39 cellular contexts compared by ENCODE assay signal in the genomic region with DNA sequence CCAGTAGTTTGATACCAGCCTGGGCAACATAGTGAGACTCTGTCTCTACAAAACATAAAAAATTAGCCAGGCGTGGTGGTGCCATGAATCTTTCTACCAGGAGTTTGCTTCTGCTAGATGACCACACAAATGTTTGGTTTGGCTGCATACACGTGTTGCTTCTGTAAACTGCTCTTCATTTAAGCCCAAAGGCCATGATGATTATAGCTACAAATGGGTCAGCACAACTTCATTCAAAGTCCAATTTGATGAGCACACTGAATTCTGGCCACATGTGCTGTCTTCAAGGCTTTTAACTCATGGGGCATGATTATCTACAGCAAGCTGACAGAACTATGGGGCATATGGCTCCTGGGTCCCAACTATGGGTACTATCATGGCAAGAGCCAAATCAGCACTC. TPM values are rescaled to one million over a fixed set of nuclear protein-coding genes. Genes with fewer than 3 reads are reported as not detected.
DNase-seq lines count a peak whose midpoint lies in the region; ATAC-seq, FAIRE-seq and TF ChIP-seq lines count a peak whose summit lies in the region.
"Had no signal": no experiment of that assay in that cellular context is flagged by ENCODE, and none has a peak within 500 bp of the region (broad histone marks: within the 10 kb centered on the region; RNA-seq: fewer than 3 reads in every experiment).

No MANE protein-coding gene starts in this region.

- H3K79me2 ChIP-seq in HepG2 (ENCODE audit: insufficient read depth, low read length) = no peaks in the 10 kb centered on the region

- TF ChIP-seq EP300 in HepG2 (IDR thresholded peaks at IDR 0.05; ENCODE audit: low read depth in 2 of 2, low read length in 2 of 2) (no peak), HepG2 (CRISPR knock-in tag; IDR thresholded peaks at IDR 0.05; ENCODE audit: borderline replicate concordance) (no peak)

- no peaks in the 10 kb centered on the region for H4K20me1 ChIP-seq in HepG2 (ENCODE audit: insufficient read depth, low read length)
- H4K20me1 ChIP-seq: BLaER1; BLaER1 treated with 17β-estradiol and CSF1 and Interleukin-3, amounts not matched to agents 10 nM and 100 nM had no signal

- no peaks in the 10 kb centered on the region for H3K36me3 ChIP-seq in liver (ENCODE audit: control insufficient read depth in 4 of 4, insufficient read depth in 3 of 4, low read depth in 1 of 4, low read length in 3 of 4)
- no peaks in the 10 kb centered on the region for H3K36me3 ChIP-seq in HepG2 (replicated peaks in 1 of 2; ENCODE audit: control insufficient read depth in 1 of 2, insufficient read depth in 2 of 2, low read length in 2 of 2)
- no peaks in the 10 kb centered on the region for H3K36me3 ChIP-seq in right lobe of liver
- H3K36me3 ChIP-seq: BE2C; BLaER1; BLaER1 treated with 17β-estradiol and CSF1 and Interleukin-3, amounts not matched to agents 10 nM and 100 nM had no signal

- WGBS in liver = 37% methylated on average over 2 of the region's 2 CpGs
- WGBS in HepG2 (ENCODE audit: low lambda C conversion rate) = 60% methylated on average over 1 of the region's 2 CpGs
- 38% methylated on average over 1 of the region's 2 CpGs for WGBS in right lobe of liver (ENCODE audit: insufficient coverage, low coverage, low lambda C conversion rate, missing lambda C conversion rate)

- POLR2A ChIA-PET in HepG2 (lab: Yijun Ruan, JAX) = no interaction called here

- H3K36me3 Mint-ChIP-seq in activated naive CD4-positive, alpha-beta T cell treated with anti-CD3 and anti-CD28 coated beads, Interleukin-2, amount 10 ng/mL, durations not matched to agents 7 days and 5 days = no peaks in the 10 kb centered on the region
- H3K36me3 Mint-ChIP-seq: CD14-positive monocyte; CD4-positive, alpha-beta memory T cell; CD8-positive, alpha-beta T cell had no signal

- TF ChIP-seq CTCF in liver (IDR thresholded peaks at IDR 0.05; ENCODE audit: low read depth, low read length, missing input control) = no peak
- TF ChIP-seq CTCF in HepG2 (CRISPR knock-in tag; IDR thresholded peaks at IDR 0.05) = no peak
- no peak for TF ChIP-seq CTCF in right lobe of liver (IDR thresholded peaks at IDR 0.05)

- H3K27ac Mint-ChIP-seq in activated naive CD4-positive, alpha-beta T cell treated with anti-CD3 and anti-CD28 coated beads, Interleukin-2, amount 10 ng/mL, durations not matched to agents 7 days and 5 days = no peak overlapping the region
- H3K27ac Mint-ChIP-seq: B cell; CD4-positive, alpha-beta memory T cell; CD4-positive, alpha-beta T cell; CD4-positive, CD25-positive, alpha-beta regulatory T cell; CD8-positive, alpha-beta memory T cell; CD8-positive, alpha-beta T cell had no signal

- H3K9ac ChIP-seq in liver (ENCODE audit: low read depth in 1 of 2, low read length in 2 of 2) (no peak overlapping the region), HepG2 (ENCODE audit: insufficient read depth, low read depth, low read length) (no peak overlapping the region)
- H3K9ac ChIP-seq: BLaER1; BLaER1 treated with 17β-estradiol and CSF1 and Interleukin-3, amounts not matched to agents 10 nM and 100 nM had no signal

- peak in 1 of 2 donors; percentile 15 for TF ChIP-seq RAD21 in liver (IDR thresholded peaks at IDR 0.05)
- TF ChIP-seq RAD21 in HepG2 (CRISPR knock-in tag; IDR thresholded peaks at IDR 0.05) = no peak

- peaks cover 0 to 11% (median 5%) of the 10 kb centered on the region in 4 donors for H3K4me1 ChIP-seq in liver (ENCODE audit: control insufficient read depth in 4 of 4, insufficient read depth in 4 of 4, low read length in 3 of 4)
- peaks cover 4% of the 10 kb centered on the region; the same call in 1 of the 2 replicates for H3K4me1 ChIP-seq in HepG2 (ENCODE audit: insufficient read depth, low read length)
- peaks cover 0 to 4% (median 0%) of the 10 kb centered on the region in 4 donors for H3K4me1 ChIP-seq in right lobe of liver
- H3K4me1 ChIP-seq: A549; BE2C; BLaER1; BLaER1 treated with 17β-estradiol and CSF1 and Interleukin-3, amounts not matched to agents 10 nM and 100 nM; Caco-2 had no signal

- no peak for ATAC-seq in HepG2
- peak; percentile 97 for ATAC-seq in left lobe of liver
- peak; percentile 89 to 93 (median 92) for ATAC-seq in right lobe of liver
- ATAC-seq: A549; CD8-positive, alpha-beta T cell had no signal

- H3K4me3 Mint-ChIP-seq in activated naive CD4-positive, alpha-beta T cell treated with anti-CD3 and anti-CD28 coated beads, Interleukin-2, amount 10 ng/mL, durations not matched to agents 7 days and 5 days = no peak overlapping the region
- H3K4me3 Mint-ChIP-seq: B cell; CD14-positive monocyte; CD4-positive, alpha-beta memory T cell; CD4-positive, alpha-beta T cell; CD4-positive, CD25-positive, alpha-beta regulatory T cell; CD8-positive, alpha-beta memory T cell; CD8-positive, alpha-beta T cell had no signal

- H3K27ac ChIP-seq in liver (ENCODE audit: low read depth in 1 of 2, low read length in 2 of 2) (peak overlapping the region in 1 of 2 donors; percentile 22), HepG2 (ENCODE audit: extremely low read length, insufficient read depth, low read length) (no peak overlapping the region), right lobe of liver (no peak overlapping the region)
- H3K27ac ChIP-seq: 22Rv1; A549; BLaER1; BLaER1 treated with 17β-estradiol and CSF1 and Interleukin-3, amounts not matched to agents 10 nM and 100 nM; C4-2B had no signal

- no peak overlapping the region for H2AFZ ChIP-seq in HepG2 (ENCODE audit: low read length)

- intact Hi-C loops in HepG2 (cut with micrococcal nuclease; ENCODE audit: unreplicated experiment) (no loop called here), right lobe of liver (cut with DNase I) (no loop called here)

- DNase-seq in HepG2 (ENCODE audit: low spot score) (no peak), left lobe of liver (ENCODE audit: low spot score) (peak; percentile 54), right lobe of liver (peak in 1 of 3 donors; percentile 54), dedifferentiated amniotic fluid mesenchymal stem cell (ENCODE audit: extremely low spot score) (no peak)
- no peak for DNase-seq in activated naive CD4-positive, alpha-beta T cell treated with anti-CD3 and anti-CD28 coated beads, Interleukin-2, amount 10 ng/mL, durations not matched to agents 7 days and 5 days
- DNase-seq: 8988T; ACHN; AML-193; BE2C; C1 segment of cervical spinal cord; Caco-2; Calu3; CD4-positive, alpha-beta memory T cell; CD4-positive, alpha-beta T cell; CD4-positive, CD25-positive, alpha-beta regulatory T cell; CD8-positive, alpha-beta memory T cell; CD8-positive, alpha-beta T cell; COR-L47; DMS 273 treated with DMSO at 0.1 percent for 48 hours; DMS153; DMS53; DMS79; DMS79 treated with DMSO at 0.1 percent for 48 hours; DND-41; EL had no signal

- H3K4me3 ChIP-seq in liver (ENCODE audit: low read depth in 1 of 3, low read length in 3 of 3) (no peak overlapping the region), HepG2 (replicated peaks in 1 of 3; ENCODE audit: insufficient read depth in 1 of 3, low read depth in 2 of 3, low read length in 3 of 3) (no peak overlapping the region), right lobe of liver (no peak overlapping the region)
- H3K4me3 ChIP-seq: A549; BLaER1; BLaER1 treated with 17β-estradiol and CSF1 and Interleukin-3, amounts not matched to agents 10 nM and 100 nM had no signal

- no peak overlapping the region for H3K4me2 ChIP-seq in HepG2 (ENCODE audit: low read depth, low read length)
- H3K4me2 ChIP-seq: A549; BLaER1; BLaER1 treated with 17β-estradiol and CSF1 and Interleukin-3, amounts not matched to agents 10 nM and 100 nM had no signal

- in situ Hi-C loops in HepG2 (cut with HindIII; ENCODE audit: extremely low pct_ligation_motif_present, low pct_unique_long_range_greater_than_20kb) = no loop called here

- no TSS peak for BruUV-seq in HepG2 (replicated peaks; lab: Mats Ljungman, UMichigan)

- no peak for FAIRE-seq in HepG2 (lab: Jason Lieb, UNC)
- FAIRE-seq: A204.1, A549, D721Med had no signal

- no peaks in the 10 kb centered on the region for H3K4me1 Mint-ChIP-seq in activated naive CD4-positive, alpha-beta T cell treated with anti-CD3 and anti-CD28 coated beads, Interleukin-2, amount 10 ng/mL, durations not matched to agents 7 days and 5 days
- H3K4me1 Mint-ChIP-seq: B cell; CD14-positive monocyte; CD4-positive, alpha-beta memory T cell; CD8-positive, alpha-beta memory T cell had no signal

- TF ChIP-seq POLR2A in HepG2 (IDR thresholded peaks at IDR 0.05; ENCODE audit: insufficient read depth in 1 of 2, low read depth in 2 of 2, low read length in 2 of 2) (no peak), right lobe of liver (IDR thresholded peaks at IDR 0.05) (no peak)

- H3K27me3 ChIP-seq in liver (ENCODE audit: control insufficient read depth in 4 of 4, insufficient read depth in 4 of 4, low read length in 3 of 4) (no peaks in the 10 kb centered on the region), HepG2 (ENCODE audit: control insufficient read depth in 1 of 2, insufficient read depth in 2 of 2, low read length in 2 of 2) (peaks cover 0 to 4% of the 10 kb centered on the region in 2 experiments; a peak in 2 of 5 replicates), right lobe of liver (no peaks in the 10 kb centered on the region)
- H3K27me3 ChIP-seq: BLaER1; BLaER1 treated with 17β-estradiol and CSF1 and Interleukin-3, amounts not matched to agents 10 nM and 100 nM had no signal

- no peaks in the 10 kb centered on the region for H3K9me3 Mint-ChIP-seq in activated naive CD4-positive, alpha-beta T cell treated with anti-CD3 and anti-CD28 coated beads, Interleukin-2, amount 10 ng/mL, durations not matched to agents 7 days and 5 days
- H3K9me3 Mint-ChIP-seq: CD8-positive, alpha-beta T cell had no signal

- no peaks in the 10 kb centered on the region for H3K27me3 Mint-ChIP-seq in activated naive CD4-positive, alpha-beta T cell treated with anti-CD3 and anti-CD28 coated beads, Interleukin-2, amount 10 ng/mL, durations not matched to agents 7 days and 5 days

- CTCF ChIA-PET in HepG2 (lab: Yijun Ruan, JAX; ENCODE audit: low intra/inter-chr PET ratio, low total read pairs) = no interaction called here
- CTCF ChIA-PET in activated naive CD4-positive, alpha-beta T cell treated with anti-CD3 and anti-CD28 coated beads, Interleukin-2, amount 10 ng/mL, durations not matched to agents 7 days and 5 days (lab: Charles Lee) = no interaction called here

- no peaks in the 10 kb centered on the region for H3K9me3 ChIP-seq in liver (ENCODE audit: control insufficient read depth in 4 of 4, low read length in 3 of 4)
- H3K9me3 ChIP-seq in HepG2 (ENCODE audit: low read length) = no peaks in the 10 kb centered on the region
- no peaks in the 10 kb centered on the region for H3K9me3 ChIP-seq in right lobe of liver
- H3K9me3 ChIP-seq: A549, BE2C, BLaER1 had no signal

RNA-seq across cellular contexts. Expression of gene DCT, which starts 46.3 kb away (rescaled TPM):
- under 1 TPM; 0.08 to 0.19 TPM for total RNA-seq in liver
- polyA plus RNA-seq in liver = not detected
- total RNA-seq in HepG2 (2016; rRNA removed; fragmentation: Illumina TruSeq; extraction: Trizol) = not detected in 2 replicates
- not detected in 2 replicates for total RNA-seq in HepG2 (2016; cell fraction: cytosol; rRNA removed; fragmentation: Illumina TruSeq; extraction: Trizol; ENCODE audit: low read depth)
- not detected in 2 replicates for total RNA-seq in HepG2 (2016; cell fraction: insoluble cytoplasmic fraction; rRNA removed; fragmentation: Illumina TruSeq; extraction: Trizol)
- not detected in 2 replicates for total RNA-seq in HepG2 (2016; cell fraction: membrane; rRNA removed; fragmentation: Illumina TruSeq; extraction: Trizol)
- total RNA-seq in HepG2 (2016; cell fraction: nucleus; rRNA removed; fragmentation: Illumina TruSeq; extraction: Trizol) = not detected in 2 replicates
- polyA plus RNA-seq in HepG2 (2011; rRNA removed) = not detected in 2 replicates
- 0.01 TPM in 1 of 2 replicates, not detected in the other for polyA plus RNA-seq in HepG2 (2011; cell fraction: cytosol; rRNA removed)
- 0.03 TPM in 1 of 2 replicates, not detected in the other for polyA plus RNA-seq in HepG2 (2011; cell fraction: nucleus; rRNA removed)
- polyA plus RNA-seq in HepG2 (2012) = not detected in 2 replicates
- polyA plus RNA-seq in HepG2 (2016; cell fraction: cytosol; fragmentation: Illumina TruSeq; extraction: Trizol; ENCODE audit: low read depth) = not detected in 2 replicates
- not detected in 2 replicates for polyA plus RNA-seq in HepG2 (2016; cell fraction: insoluble cytoplasmic fraction; fragmentation: Illumina TruSeq; extraction: Trizol; ENCODE audit: low read depth)
- polyA plus RNA-seq in HepG2 (2016; cell fraction: membrane; fragmentation: Illumina TruSeq; extraction: Trizol; ENCODE audit: low read depth) = not detected in 2 replicates
- polyA plus RNA-seq in HepG2 (2016; cell fraction: nucleus; fragmentation: Illumina TruSeq; extraction: Trizol; ENCODE audit: insufficient read depth, low read depth) = not detected in 2 replicates
- polyA minus RNA-seq in HepG2 (2011; rRNA and poly(A)+ RNA removed; ENCODE audit: low replicate concordance) = not detected in 2 replicates
- polyA minus RNA-seq in HepG2 (2011; cell fraction: cytosol; rRNA and poly(A)+ RNA removed) = not detected in 2 replicates
- 0.25 TPM in 1 of 2 replicates, not detected in the other for polyA minus RNA-seq in HepG2 (2011; cell fraction: nucleus; rRNA and poly(A)+ RNA removed)
- total RNA-seq in left lobe of liver = 0.30 TPM
- under 1 TPM in 4 of 6 experiments, not detected in 2; 0.10 to 0.35 (median 0.11) TPM for total RNA-seq in right lobe of liver
- total RNA-seq: A172, A673, Caco-2, Calu3 had no signal
- polyA plus RNA-seq: AG04450; BJ; CD14-positive monocyte; CD8-positive, alpha-beta memory T cell had no signal
